ENCODE assay signal across 8 cellular contexts in genomic region chr6:138287144-138287955, GRCh38.
A peak's percentile ranks its signal among the peaks of the same experiment; 100 is the strongest.
DNase-seq lines count a peak whose midpoint lies in the region; ATAC-seq, FAIRE-seq and TF ChIP-seq lines count a peak whose summit lies in the region.

No MANE protein-coding gene starts in this region.

- H3K9ac ChIP-seq in astrocyte (ENCODE audit: low read length), result no peak overlapping the region

- H3K9me3 Mint-ChIP-seq in astrocyte (ENCODE audit: unreplicated experiment), result no peaks in the 10 kb centered on the region

- H3K4me1 ChIP-seq in RWPE2 (ENCODE audit: insufficient read depth, poor library complexity, severe bottlenecking) (peaks cover 18% of the 10 kb centered on the region), astrocyte (ENCODE audit: insufficient read depth, low read length) (peaks cover 17% of the 10 kb centered on the region)

- peaks cover 3% of the 10 kb centered on the region for H3K36me3 Mint-ChIP-seq in astrocyte (ENCODE audit: low read depth, unreplicated experiment)

- no peaks in the 10 kb centered on the region for H4K20me1 ChIP-seq in astrocyte (ENCODE audit: insufficient read depth, low read length)

- TF ChIP-seq CTCF in HL-60 (IDR thresholded peaks at IDR 0.05; ENCODE audit: insufficient read depth, low read length) (peak; percentile 68), RWPE2 (IDR thresholded peaks at IDR 0.05; ENCODE audit: poor library complexity, severe bottlenecking) (peak; percentile 43), astrocyte (IDR thresholded peaks at IDR 0.05; ENCODE audit: insufficient read depth, low read depth, low read length) (no peak)

- H3K27me3 ChIP-seq in HL-60 (ENCODE audit: insufficient read depth, poor library complexity, severe bottlenecking) (no peaks in the 10 kb centered on the region), RWPE2 (ENCODE audit: insufficient read depth, poor library complexity, severe bottlenecking) (no peaks in the 10 kb centered on the region), astrocyte (ENCODE audit: insufficient read depth, low read length) (no peaks in the 10 kb centered on the region)

- H3K27ac ChIP-seq in HL-60 (replicated peaks), result no peak overlapping the region
- H3K27ac ChIP-seq in RWPE2 (ENCODE audit: poor library complexity, severe bottlenecking), result peak overlapping the region; percentile 81
- H3K27ac ChIP-seq in astrocyte (ENCODE audit: low read depth, low read length), result no peak overlapping the region

- no peak overlapping the region for H3K4me2 ChIP-seq in astrocyte (ENCODE audit: low read length)

- ATAC-seq in activated CD4-positive, CD25-positive, alpha-beta regulatory T cell treated with anti-CD3 and anti-CD28 coated beads, Interleukin-2, amount 50 U/mL, for 24 hours, result no peak
- no peak for ATAC-seq in RWPE2 (ENCODE audit: low read depth)

- no peak overlapping the region for H2AFZ ChIP-seq in astrocyte (ENCODE audit: low read depth, low read length)

- no peaks in the 10 kb centered on the region for H3K79me2 ChIP-seq in astrocyte (ENCODE audit: insufficient read depth, low read length)

- H3K9me3 ChIP-seq in RWPE2 (ENCODE audit: severe bottlenecking) (no peaks in the 10 kb centered on the region), astrocyte (ENCODE audit: insufficient read depth, low read depth, low read length) (no peaks in the 10 kb centered on the region)

- FAIRE-seq in astrocyte (lab: Jason Lieb, UNC), result no peak

- peak in 3 of 4 experiments; percentile 3 to 24 (median 6) for DNase-seq in activated CD4-positive, CD25-positive, alpha-beta regulatory T cell (lab: John Stamatoyannopoulos, UW)
- DNase-seq in HL-60 (ENCODE audit: low read depth in 1 of 2, low spot score in 1 of 2) (peak; percentile 4 to 45), RWPE2 (ENCODE audit: low spot score) (no peak), astrocyte (ENCODE audit: low read depth) (peak; percentile 21), kidney tubule cell (ENCODE audit: low spot score) (peak; percentile 57), midbrain (lab: John Stamatoyannopoulos, UW) (no peak)
- DNase-seq in stimulated activated naive CD4-positive, alpha-beta T cell treated with Interleukin-2 at 50 U/mL for 16 hours (lab: John Stamatoyannopoulos, UW), result peak; percentile 19

- H3K4me3 ChIP-seq in HL-60 (replicated peaks; ENCODE audit: insufficient read depth, low read length), result no peak overlapping the region
- no peak overlapping the region for H3K4me3 ChIP-seq in RWPE2 (ENCODE audit: severe bottlenecking)
- no peak overlapping the region for H3K4me3 ChIP-seq in astrocyte (ENCODE audit: insufficient read depth, low read depth, low read length)

- H3K4me3 Mint-ChIP-seq in astrocyte (ENCODE audit: unreplicated experiment), result no peak overlapping the region

- peaks cover 14% of the 10 kb centered on the region for H3K4me1 Mint-ChIP-seq in astrocyte (ENCODE audit: low read depth, unreplicated experiment)

- no peaks in the 10 kb centered on the region for H3K27me3 Mint-ChIP-seq in astrocyte (ENCODE audit: low read depth, unreplicated experiment)

- peak overlapping the region; percentile 96 for H3K27ac Mint-ChIP-seq in astrocyte (ENCODE audit: unreplicated experiment)

- no peaks in the 10 kb centered on the region for H3K36me3 ChIP-seq in RWPE2 (ENCODE audit: low read depth)
- no peaks in the 10 kb centered on the region for H3K36me3 ChIP-seq in astrocyte (ENCODE audit: insufficient read depth, low read length)

Comparison
In these comparisons a context has a peak if more than half of its experiments do, and no peak if none do; other contexts are left out.
1. DNase-seq: peak in activated CD4-positive, CD25-positive, alpha-beta regulatory T cell (3 of 4), HL-60 (2 of 2), astrocyte (single experiment), kidney tubule cell (single experiment) and stimulated activated naive CD4-positive, alpha-beta T cell treated with Interleukin-2 at 50 U/mL for 16 hours (single experiment); none in RWPE2 (single experiment) and midbrain (single experiment).